13 cellular contexts compared by ENCODE assay signal in the genomic region with DNA sequence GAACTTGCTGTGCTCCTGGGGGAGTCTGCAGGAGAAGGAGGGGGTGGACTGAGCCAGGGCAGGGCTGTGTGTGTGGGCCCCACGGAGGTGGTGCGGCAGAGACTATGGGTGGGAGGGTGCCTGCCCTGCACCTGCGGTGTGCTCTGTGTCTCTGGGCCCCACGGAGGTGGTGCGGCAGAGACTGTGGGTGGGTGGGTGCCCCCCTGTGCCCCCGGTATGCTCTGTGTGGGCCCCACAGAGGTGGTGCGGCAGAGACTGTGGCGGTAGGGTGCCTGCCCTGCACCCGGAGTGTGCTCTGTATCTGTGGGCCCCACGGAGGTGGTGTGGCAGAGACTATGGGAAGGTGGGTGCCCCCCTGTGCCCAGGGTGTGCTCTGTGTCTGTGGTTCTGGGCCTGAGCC.
DNase-seq lines count a peak whose midpoint lies in the region; ATAC-seq and FAIRE-seq lines count a peak whose summit lies in the region.
"Had no signal": no experiment of that assay in that cellular context is flagged by ENCODE, and none has a peak within 500 bp of the region (broad histone marks: within the 10 kb centered on the region; RNA-seq: fewer than 3 reads in every experiment).

No MANE protein-coding gene starts in this region.

- peaks cover 49% of the 10 kb centered on the region for H3K4me1 Mint-ChIP-seq in activated CD4-positive, alpha-beta T cell treated with anti-CD3 and anti-CD28 coated beads, Interleukin-2, amount 10 ng/mL, durations not matched to agents 7 days and 5 days
- peaks cover 62 to 76% of the 10 kb centered on the region in 2 donors for H3K4me1 Mint-ChIP-seq in immature natural killer cell

- H3K27me3 Mint-ChIP-seq in activated CD4-positive, alpha-beta T cell treated with anti-CD3 and anti-CD28 coated beads, Interleukin-2, amount 10 ng/mL, durations not matched to agents 7 days and 5 days: no peaks in the 10 kb centered on the region
- H3K27me3 Mint-ChIP-seq in immature natural killer cell (ENCODE audit: low read depth in 3 of 3): peaks cover 50 to 58% (median 53%) of the 10 kb centered on the region in 3 donors

- no peak for FAIRE-seq in RCC 7860 (lab: Jason Lieb, UNC)
- FAIRE-seq: A549 had no signal

- CTCF ChIA-PET in activated CD4-positive, alpha-beta T cell treated with anti-CD3 and anti-CD28 coated beads, Interleukin-2, amount 10 ng/mL, durations not matched to agents 7 days and 5 days (lab: Charles Lee): no interaction called here

- peak overlapping the region; percentile 25 for H3K4me3 Mint-ChIP-seq in activated CD4-positive, alpha-beta T cell treated with anti-CD3 and anti-CD28 coated beads, Interleukin-2, amount 10 ng/mL, durations not matched to agents 7 days and 5 days
- peak overlapping the region in 4 of 5 donors; percentile 24 to 57 (median 51) for H3K4me3 Mint-ChIP-seq in immature natural killer cell

- H3K27ac Mint-ChIP-seq in activated CD4-positive, alpha-beta T cell treated with anti-CD3 and anti-CD28 coated beads, Interleukin-2, amount 10 ng/mL, durations not matched to agents 7 days and 5 days: peak overlapping the region; percentile 76
- H3K27ac Mint-ChIP-seq in immature natural killer cell: peak overlapping the region; percentile 78 to 99 (median 92)

- no peak for DNase-seq in activated CD4-positive, alpha-beta T cell treated with anti-CD3 and anti-CD28 coated beads, Interleukin-2, amount 10 ng/mL, durations not matched to agents 7 days and 5 days
- DNase-seq in activated CD4-positive, alpha-beta T cell treated with anti-CD3 and anti-CD28 coated beads, Interleukin-2, amount 50 U/mL, for 48 hours: no peak
- peak; percentile 63 for DNase-seq in activated effector memory CD4-positive, alpha-beta T cell treated with anti-CD3 and anti-CD28 coated beads, Interleukin-2, amount 50 U/mL, for 16 hours
- DNase-seq in immature natural killer cell (peak; percentile 30 to 48 (median 43)), OCI-M1 (lab: John Stamatoyannopoulos, UW) (no peak), HuH-7.5 (ENCODE audit: low spot score) (no peak), RCC 7860 (ENCODE audit: low spot score) (no peak)
- no peak for DNase-seq in stimulated activated naive CD8-positive, alpha-beta T cell treated with anti-CD3 and anti-CD28 coated beads, Interleukin-15, Interleukin-2, amounts not matched to agents 100 U/mL and 50 U/mL, for 24 hours
- DNase-seq: dermis blood vessel endothelial cell, foreskin melanocyte, islet precursor cell, SHP77 had no signal

- POLR2A ChIA-PET in activated CD4-positive, alpha-beta T cell treated with anti-CD3 and anti-CD28 coated beads, Interleukin-2, amount 10 ng/mL, durations not matched to agents 7 days and 5 days (lab: Charles Lee): no interaction called here

- peaks cover 85% of the 10 kb centered on the region for H3K36me3 Mint-ChIP-seq in activated CD4-positive, alpha-beta T cell treated with anti-CD3 and anti-CD28 coated beads, Interleukin-2, amount 10 ng/mL, durations not matched to agents 7 days and 5 days (ENCODE audit: low read depth)
- peaks cover 47 to 62% (median 53%) of the 10 kb centered on the region in 3 donors for H3K36me3 Mint-ChIP-seq in immature natural killer cell

- ATAC-seq in stimulated activated naive CD8-positive, alpha-beta T cell treated with anti-CD3 and anti-CD28 coated beads, Interleukin-15, Interleukin-2, amounts not matched to agents 100 U/mL and 50 U/mL, for 24 hours: peak; percentile 38
- ATAC-seq: A549 had no signal

- H3K9me3 Mint-ChIP-seq in activated CD4-positive, alpha-beta T cell treated with anti-CD3 and anti-CD28 coated beads, Interleukin-2, amount 10 ng/mL, durations not matched to agents 7 days and 5 days: peaks cover 55% of the 10 kb centered on the region
- H3K9me3 Mint-ChIP-seq in immature natural killer cell: peaks cover 18 to 41% (median 33%) of the 10 kb centered on the region in 6 donors

Comparison
In these comparisons a context has a peak if more than half of its experiments do, and no peak if none do; other contexts are left out.
1. DNase-seq: peak in activated effector memory CD4-positive, alpha-beta T cell treated with anti-CD3 and anti-CD28 coated beads, Interleukin-2, amount 50 U/mL, for 16 hours (single experiment) and immature natural killer cell (3 of 3); none in activated CD4-positive, alpha-beta T cell treated with anti-CD3 and anti-CD28 coated beads, Interleukin-2, amount 10 ng/mL, durations not matched to agents 7 days and 5 days (single experiment), activated CD4-positive, alpha-beta T cell treated with anti-CD3 and anti-CD28 coated beads, Interleukin-2, amount 50 U/mL, for 48 hours (0 of 2), stimulated activated naive CD8-positive, alpha-beta T cell treated with anti-CD3 and anti-CD28 coated beads, Interleukin-15, Interleukin-2, amounts not matched to agents 100 U/mL and 50 U/mL, for 24 hours (single experiment), OCI-M1 (single experiment), HuH-7.5 (single experiment) and RCC 7860 (single experiment).